In genomic region chr9:137459147-137459600, GRCh38 we compare ENCODE assay signal across 8 cellular contexts. TPM values are rescaled to one million over a fixed set of nuclear protein-coding genes. Genes with fewer than 3 reads are reported as not detected.
DNase-seq lines count a peak whose midpoint lies in the region; TF ChIP-seq lines count a peak whose summit lies in the region.

NSMF (minus strand) TSS chr9:137459334; CDS start chr9:137459102, 232 bp downstream.

- peak within 1 kb of the TSS; percentile 16; the same call in 1 of the 2 replicates for H3K27ac ChIP-seq in OCI-LY3 (ENCODE audit: low read length)

- H2AFZ ChIP-seq in OCI-LY3 (ENCODE audit: low read depth, low read length): no peak within 1 kb of the TSS

- no peaks in the 10 kb centered on the region; the same call in 1 of the 2 replicates for H4K20me1 ChIP-seq in OCI-LY3 (ENCODE audit: insufficient read depth, low read length)

- H3K27me3 ChIP-seq in OCI-LY3 (ENCODE audit: low read depth, low read length): no peaks in the 10 kb centered on the region

- H3K4me3 ChIP-seq in OCI-LY3 (ENCODE audit: low read length): peak within 1 kb of the TSS; percentile 98

- H3K79me2 ChIP-seq in OCI-LY3 (ENCODE audit: low read length): peaks cover 14% of the 10 kb centered on the region

- DNase-seq in CMK (ENCODE audit: low read depth) (peak; percentile 70), GM20000 (ENCODE audit: low spot score) (peak; percentile 100), HT1080 (ENCODE audit: low read depth) (peak; percentile 78), activated T-cell treated with anti-CD3 and anti-CD28 coated beads for 1 hour (ENCODE audit: low read depth) (peak; percentile 94), epidermal melanocyte (ENCODE audit: insufficient read length, low spot score) (peak; percentile 100), middle frontal gyrus (ENCODE audit: extremely low spot score, low spot score) (peak; percentile 94)
- peak; percentile 87 to 89 for DNase-seq in stimulated activated CD8-positive, alpha-beta memory T cell treated with anti-CD3 and anti-CD28 coated beads, Interleukin-15, amount 100 ng/mL, for 48 hours (ENCODE audit: low read depth in 2 of 2)

- peak within 1 kb of the TSS; percentile 96 for H3K4me2 ChIP-seq in OCI-LY3 (ENCODE audit: low read length)

- peak within 1 kb of the TSS; percentile 81 for H3K9ac ChIP-seq in OCI-LY3 (ENCODE audit: low read length)

- H3K9me3 ChIP-seq in OCI-LY3 (ENCODE audit: insufficient read depth, low read length): no peaks in the 10 kb centered on the region

- peaks cover 27% of the 10 kb centered on the region for H3K4me1 ChIP-seq in OCI-LY3 (ENCODE audit: low read length)

- H3K36me3 ChIP-seq in OCI-LY3 (replicated peaks; ENCODE audit: low read depth, low read length): peaks cover 22% of the 10 kb centered on the region

- TF ChIP-seq CTCF in GM20000 (IDR thresholded peaks at IDR 0.05; ENCODE audit: extremely low read depth, missing control alignments) (no peak), OCI-LY3 (IDR thresholded peaks at IDR 0.05; ENCODE audit: low read depth, low read length) (no peak)

RNA-seq across cellular contexts. Expression of gene NSMF, which starts in this region (rescaled TPM):
- 34.5 and 40.0 TPM in 2 replicates for total RNA-seq in HT1080 (2014; rRNA removed; shearing (Covaris generic))
- 46.5 and 49.6 TPM in 2 replicates for polyA plus RNA-seq in HT1080 (2015; cell fraction: cytosol; rRNA removed)
- polyA plus RNA-seq in HT1080 (2015; cell fraction: nucleus; rRNA removed): 76.9 and 81.3 TPM in 2 replicates

Comparison
In these comparisons a context has a peak if more than half of its experiments do, and no peak if none do; other contexts are left out.
1. Peak in every context shown above with its lines: DNase-seq, H3K4me3 ChIP-seq and H3K27ac ChIP-seq.